ENCODE assay signal across 2 cellular contexts in genomic region chr20:3580412-3580811, GRCh38.
TF ChIP-seq lines count a peak whose summit lies in the region.

No MANE protein-coding gene starts in this region.

TF ChIP-seq in WTC11, 78 proteins besides CTCF, POLR2A, EP300 and RAD21 (continued from another document):
- TF ChIP-seq ZNF281 (CRISPR knock-in tag; IDR thresholded peaks at IDR 0.05) (no peak), STAT6 (CRISPR knock-in tag; conservative IDR thresholded peaks at IDR 0.05; ENCODE audit: low read depth) (no peak), ZMAT4 (CRISPR knock-in tag; IDR thresholded peaks at IDR 0.05) (no peak)

TF ChIP-seq in SK-N-SH, 30 proteins besides CTCF, POLR2A, EP300 and RAD21 (continued from another document):
- TF ChIP-seq NRF1 (IDR thresholded peaks at IDR 0.05; ENCODE audit: low read depth, low read length) (no peak), FOSL2 (IDR thresholded peaks at IDR 0.05; ENCODE audit: borderline replicate concordance, low read depth) (no peak), FOXJ3 (CRISPR knock-in tag; IDR thresholded peaks at IDR 0.05) (no peak), YY1 (IDR thresholded peaks at IDR 0.05; ENCODE audit: low read depth) (no peak), EZH2phosphoT487 (IDR thresholded peaks at IDR 0.05; ENCODE audit: borderline replicate concordance, low read depth) (no peak), TCF12 (IDR thresholded peaks at IDR 0.05) (no peak), CHD2 (IDR thresholded peaks at IDR 0.05; ENCODE audit: low read length, partially characterized antibody) (no peak), TEAD4 (IDR thresholded peaks at IDR 0.05; ENCODE audit: borderline replicate concordance, insufficient read depth) (no peak), POLR2AphosphoS5 (IDR thresholded peaks at IDR 0.05; ENCODE audit: low read depth, low read length) (no peak), MAX (IDR thresholded peaks at IDR 0.05; ENCODE audit: low read depth) (no peak), RCOR1 (IDR thresholded peaks at IDR 0.05; ENCODE audit: low read length) (no peak)
